ENCODE assay signal across 17 cellular contexts in the genomic region with DNA sequence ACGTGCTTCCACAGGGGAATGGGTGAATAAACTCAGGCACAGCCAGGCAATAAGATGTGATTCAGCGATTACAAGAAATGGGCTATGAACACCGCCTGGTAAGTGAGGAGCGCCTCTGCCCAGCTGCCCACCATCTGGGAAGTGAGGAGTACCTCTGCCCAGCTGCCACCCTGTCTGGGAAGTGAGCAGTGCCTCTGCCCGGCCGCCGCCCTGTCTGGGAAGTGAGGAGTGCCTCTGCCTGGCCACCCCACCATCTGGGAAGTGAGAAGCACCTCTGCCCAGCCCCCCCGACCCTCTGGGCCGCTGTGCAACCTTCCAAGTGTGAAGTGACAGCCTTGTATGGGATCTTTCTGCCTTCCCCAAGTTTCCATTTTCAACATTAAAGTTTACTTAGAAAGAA.
"Had no signal": no experiment of that assay in that cellular context is flagged by ENCODE, and none has a peak within 500 bp of the region (broad histone marks: within the 10 kb centered on the region; RNA-seq: fewer than 3 reads in every experiment).

No MANE protein-coding gene starts in this region.

- DNase-seq: effector memory CD8-positive, alpha-beta T cell; foreskin keratinocyte; immature natural killer cell; left cardiac atrium; left ventricle myocardium inferior; mammary epithelial cell; naive thymus-derived CD4-positive, alpha-beta T cell; nephron progenitor cell; stimulated activated CD4-positive, alpha-beta T cell treated with anti-CD3 and anti-CD28 coated beads, Interleukin-2, amount 100 ng/mL, for 24 hours; stimulated activated CD4-positive, alpha-beta T cell treated with anti-CD3 and anti-CD28 coated beads, Interleukin-4, amount 100 ng/mL, for 4 hours; stimulated activated naive B cell treated with anti-CD40 and anti-IgM and Interleukin-4, amounts not matched to agents 10 μg/mL and 1 μg/mL and 100 μg/mL, for 72 hours; stimulated activated naive CD8-positive, alpha-beta T cell treated with anti-CD3 and anti-CD28 coated beads, Interleukin-15, amount 100 ng/mL, for 72 hours; testis had no signal

- H3K27me3 Mint-ChIP-seq: effector memory CD8-positive, alpha-beta T cell; stimulated activated naive CD8-positive, alpha-beta T cell treated with anti-CD3 and anti-CD28 coated beads, Interleukin-15, amount 100 ng/mL, for 72 hours had no signal

- H3K4me1 Mint-ChIP-seq: stimulated activated naive CD8-positive, alpha-beta T cell treated with anti-CD3 and anti-CD28 coated beads, Interleukin-15, amount 100 ng/mL, for 72 hours had no signal

- H3K36me3 Mint-ChIP-seq: immature natural killer cell had no signal

- H3K4me3 ChIP-seq: esophagus muscularis mucosa, left ventricle myocardium inferior, skin epidermis, testis, tibial nerve had no signal

- ATAC-seq: effector memory CD8-positive, alpha-beta T cell; foreskin keratinocyte; left cardiac atrium; naive thymus-derived CD4-positive, alpha-beta T cell; sciatic nerve; stimulated activated naive B cell treated with anti-CD40 and anti-IgM and Interleukin-4, amounts not matched to agents 10 μg/mL and 1 μg/mL and 100 μg/mL, for 72 hours; stimulated activated naive CD8-positive, alpha-beta T cell treated with anti-CD3 and anti-CD28 coated beads, Interleukin-15, amount 100 ng/mL, for 72 hours had no signal

- H3K9me3 Mint-ChIP-seq: effector memory CD8-positive, alpha-beta T cell; immature natural killer cell had no signal

- H3K27ac Mint-ChIP-seq: nephron progenitor cell; stimulated activated naive B cell treated with anti-CD40 and anti-IgM and Interleukin-4, amounts not matched to agents 10 μg/mL and 1 μg/mL and 100 μg/mL, for 72 hours had no signal

- H3K4me3 Mint-ChIP-seq: effector memory CD8-positive, alpha-beta T cell; naive thymus-derived CD4-positive, alpha-beta T cell; nephron progenitor cell; stimulated activated naive B cell treated with anti-CD40 and anti-IgM and Interleukin-4, amounts not matched to agents 10 μg/mL and 1 μg/mL and 100 μg/mL, for 72 hours; stimulated activated naive CD8-positive, alpha-beta T cell treated with anti-CD3 and anti-CD28 coated beads, Interleukin-15, amount 100 ng/mL, for 72 hours had no signal
